Comparison of ENCODE assay signal across 1 cellular context in the genomic region with DNA sequence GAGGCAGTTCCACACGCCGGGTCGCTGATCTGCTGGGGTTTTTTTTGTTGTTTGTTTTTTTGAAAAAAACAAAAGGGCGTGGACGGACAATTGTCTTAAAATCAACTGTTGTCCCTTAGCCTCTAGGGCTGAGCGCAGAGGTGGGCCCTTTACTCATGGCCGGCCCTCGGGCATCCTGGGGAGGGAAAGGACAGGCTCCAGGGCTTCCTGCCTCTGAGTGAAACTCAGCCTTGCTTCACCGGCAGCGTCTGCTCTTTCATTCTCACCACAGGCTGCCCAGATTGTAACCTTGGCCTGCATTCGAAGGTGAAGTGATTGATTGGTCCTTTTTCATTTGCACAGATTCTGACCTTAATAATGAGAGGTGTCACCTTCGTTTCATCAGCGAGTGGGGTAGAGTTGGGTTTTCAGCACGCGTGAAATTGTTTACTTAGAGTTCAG.
TF ChIP-seq lines count a peak whose summit lies in the region.

No MANE protein-coding gene starts in this region.

TF ChIP-seq in HepG2, 621 proteins besides CTCF, POLR2A, EP300 and RAD21 (continued from another document and continues in another):
- TF ChIP-seq, protein P1, sequence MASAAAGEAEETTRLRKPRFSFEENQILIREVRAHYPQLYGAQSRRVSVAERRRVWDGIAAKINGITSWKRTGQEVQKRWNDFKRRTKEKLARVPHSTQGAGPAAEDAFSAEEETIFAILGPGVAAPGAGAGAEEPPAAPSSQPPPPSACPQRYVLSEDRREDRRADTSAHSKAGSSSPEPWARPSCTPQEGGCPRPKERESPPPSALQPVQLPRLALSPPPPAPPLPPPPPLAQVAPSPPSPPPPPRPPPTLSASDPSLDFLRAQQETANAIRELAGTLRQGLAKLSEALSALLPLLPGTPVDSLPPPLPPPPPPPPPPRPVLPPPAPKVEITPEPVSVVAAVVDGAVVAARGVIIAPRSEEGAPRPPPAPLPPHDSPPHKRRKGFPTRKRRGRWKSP (CRISPR knock-in tag; IDR thresholded peaks at IDR 0.05): peak; percentile 16; the same call in 1 of the 2 replicates
- no peak for TF ChIP-seq ZFP90 (CRISPR knock-in tag; IDR thresholded peaks at IDR 0.05; ENCODE audit: borderline replicate concordance)
- no peak for TF ChIP-seq RBFOX2 (IDR thresholded peaks at IDR 0.05; ENCODE audit: low read depth, low read length)
- TF ChIP-seq ZNF816 (CRISPR knock-in tag; IDR thresholded peaks at IDR 0.05; ENCODE audit: borderline replicate concordance): no peak; the same call in 1 of the 2 replicates
- TF ChIP-seq RAD51 (IDR thresholded peaks at IDR 0.05; ENCODE audit: borderline replicate concordance): no peak
- TF ChIP-seq FOSL1 (CRISPR knock-in tag; IDR thresholded peaks at IDR 0.05; ENCODE audit: borderline replicate concordance): no peak
- TF ChIP-seq, protein P2, sequence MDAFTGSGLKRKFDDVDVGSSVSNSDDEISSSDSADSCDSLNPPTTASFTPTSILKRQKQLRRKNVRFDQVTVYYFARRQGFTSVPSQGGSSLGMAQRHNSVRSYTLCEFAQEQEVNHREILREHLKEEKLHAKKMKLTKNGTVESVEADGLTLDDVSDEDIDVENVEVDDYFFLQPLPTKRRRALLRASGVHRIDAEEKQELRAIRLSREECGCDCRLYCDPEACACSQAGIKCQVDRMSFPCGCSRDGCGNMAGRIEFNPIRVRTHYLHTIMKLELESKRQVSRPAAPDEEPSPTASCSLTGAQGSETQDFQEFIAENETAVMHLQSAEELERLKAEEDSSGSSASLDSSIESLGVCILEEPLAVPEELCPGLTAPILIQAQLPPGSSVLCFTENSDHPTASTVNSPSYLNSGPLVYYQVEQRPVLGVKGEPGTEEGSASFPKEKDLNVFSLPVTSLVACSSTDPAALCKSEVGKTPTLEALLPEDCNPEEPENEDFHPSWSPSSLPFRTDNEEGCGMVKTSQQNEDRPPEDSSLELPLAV (CRISPR knock-in tag; conservative IDR thresholded peaks at IDR 0.05; ENCODE audit: low read depth): no peak
- TF ChIP-seq ZNF572 (CRISPR knock-in tag; IDR thresholded peaks at IDR 0.05): peak; percentile 59; the same call in 1 of the 2 replicates
- TF ChIP-seq, protein P3, sequence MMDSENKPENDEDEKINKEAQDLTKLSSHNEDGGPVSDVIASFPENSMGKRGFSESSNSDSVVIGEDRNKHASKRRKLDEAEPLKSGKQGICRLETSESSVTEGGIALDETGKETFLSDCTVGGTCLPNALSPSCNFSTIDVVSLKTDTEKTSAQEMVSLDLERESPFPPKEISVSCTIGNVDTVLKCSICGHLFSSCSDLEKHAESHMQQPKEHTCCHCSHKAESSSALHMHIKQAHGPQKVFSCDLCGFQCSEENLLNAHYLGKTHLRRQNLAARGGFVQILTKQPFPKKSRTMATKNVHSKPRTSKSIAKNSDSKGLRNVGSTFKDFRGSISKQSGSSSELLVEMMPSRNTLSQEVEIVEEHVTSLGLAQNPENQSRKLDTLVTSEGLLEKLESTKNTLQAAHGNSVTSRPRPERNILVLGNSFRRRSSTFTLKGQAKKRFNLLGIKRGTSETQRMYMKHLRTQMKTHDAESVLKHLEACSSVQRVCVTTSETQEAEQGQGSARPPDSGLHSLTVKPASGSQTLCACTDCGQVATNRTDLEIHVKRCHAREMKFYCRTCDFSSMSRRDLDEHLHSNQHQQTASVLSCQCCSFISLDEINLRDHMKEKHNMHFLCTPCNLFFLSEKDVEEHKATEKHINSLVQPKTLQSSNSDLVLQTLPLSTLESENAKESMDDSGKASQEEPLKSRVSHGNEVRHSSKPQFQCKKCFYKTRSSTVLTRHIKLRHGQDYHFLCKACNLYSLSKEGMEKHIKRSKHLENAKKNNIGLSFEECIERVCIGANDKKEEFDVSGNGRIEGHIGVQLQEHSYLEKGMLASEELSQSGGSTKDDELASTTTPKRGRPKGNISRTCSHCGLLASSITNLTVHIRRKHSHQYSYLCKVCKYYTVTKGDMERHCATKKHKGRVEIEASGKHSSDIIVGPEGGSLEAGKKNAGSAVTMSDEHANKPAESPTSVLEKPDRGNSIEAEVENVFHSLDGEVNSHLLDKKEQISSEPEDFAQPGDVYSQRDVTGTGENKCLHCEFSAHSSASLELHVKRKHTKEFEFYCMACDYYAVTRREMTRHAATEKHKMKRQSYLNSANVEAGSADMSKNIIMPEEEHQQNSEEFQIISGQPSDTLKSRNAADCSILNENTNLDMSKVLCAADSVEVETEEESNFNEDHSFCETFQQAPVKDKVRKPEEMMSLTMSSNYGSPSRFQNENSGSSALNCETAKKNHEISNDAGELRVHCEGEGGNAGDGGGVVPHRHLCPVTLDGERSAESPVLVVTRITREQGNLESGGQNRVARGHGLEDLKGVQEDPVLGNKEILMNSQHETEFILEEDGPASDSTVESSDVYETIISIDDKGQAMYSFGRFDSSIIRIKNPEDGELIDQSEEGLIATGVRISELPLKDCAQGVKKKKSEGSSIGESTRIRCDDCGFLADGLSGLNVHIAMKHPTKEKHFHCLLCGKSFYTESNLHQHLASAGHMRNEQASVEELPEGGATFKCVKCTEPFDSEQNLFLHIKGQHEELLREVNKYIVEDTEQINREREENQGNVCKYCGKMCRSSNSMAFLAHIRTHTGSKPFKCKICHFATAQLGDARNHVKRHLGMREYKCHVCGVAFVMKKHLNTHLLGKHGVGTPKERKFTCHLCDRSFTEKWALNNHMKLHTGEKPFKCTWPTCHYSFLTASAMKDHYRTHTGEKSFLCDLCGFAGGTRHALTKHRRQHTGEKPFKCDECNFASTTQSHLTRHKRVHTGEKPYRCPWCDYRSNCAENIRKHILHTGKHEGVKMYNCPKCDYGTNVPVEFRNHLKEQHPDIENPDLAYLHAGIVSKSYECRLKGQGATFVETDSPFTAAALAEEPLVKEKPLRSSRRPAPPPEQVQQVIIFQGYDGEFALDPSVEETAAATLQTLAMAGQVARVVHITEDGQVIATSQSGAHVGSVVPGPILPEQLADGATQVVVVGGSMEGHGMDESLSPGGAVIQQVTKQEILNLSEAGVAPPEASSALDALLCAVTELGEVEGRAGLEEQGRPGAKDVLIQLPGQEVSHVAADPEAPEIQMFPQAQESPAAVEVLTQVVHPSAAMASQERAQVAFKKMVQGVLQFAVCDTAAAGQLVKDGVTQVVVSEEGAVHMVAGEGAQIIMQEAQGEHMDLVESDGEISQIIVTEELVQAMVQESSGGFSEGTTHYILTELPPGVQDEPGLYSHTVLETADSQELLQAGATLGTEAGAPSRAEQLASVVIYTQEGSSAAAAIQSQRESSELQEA (CRISPR knock-in tag; IDR thresholded peaks at IDR 0.05; ENCODE audit: not compliant biosample characterization): no peak
- TF ChIP-seq NR2F1 (CRISPR knock-in tag; IDR thresholded peaks at IDR 0.05): 0 out of 4 replicates have a peak, but pooled peaks of 1 of the 2 experiments have one; percentile 25
- no peak for TF ChIP-seq GPN1 (CRISPR knock-in tag; IDR thresholded peaks at IDR 0.05; ENCODE audit: borderline replicate concordance)
- TF ChIP-seq, protein P4, sequence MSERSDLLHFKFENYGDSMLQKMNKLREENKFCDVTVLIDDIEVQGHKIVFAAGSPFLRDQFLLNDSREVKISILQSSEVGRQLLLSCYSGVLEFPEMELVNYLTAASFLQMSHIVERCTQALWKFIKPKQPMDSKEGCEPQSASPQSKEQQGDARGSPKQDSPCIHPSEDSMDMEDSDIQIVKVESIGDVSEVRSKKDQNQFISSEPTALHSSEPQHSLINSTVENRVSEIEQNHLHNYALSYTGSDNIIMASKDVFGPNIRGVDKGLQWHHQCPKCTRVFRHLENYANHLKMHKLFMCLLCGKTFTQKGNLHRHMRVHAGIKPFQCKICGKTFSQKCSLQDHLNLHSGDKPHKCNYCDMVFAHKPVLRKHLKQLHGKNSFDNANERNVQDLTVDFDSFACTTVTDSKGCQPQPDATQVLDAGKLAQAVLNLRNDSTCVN (CRISPR knock-in tag; IDR thresholded peaks at IDR 0.05; ENCODE audit: borderline replicate concordance): 0 out of 2 replicates have a peak, but pooled peaks have one; percentile 40
- no peak for TF ChIP-seq ZNF383 (CRISPR knock-in tag; IDR thresholded peaks at IDR 0.05; ENCODE audit: borderline replicate concordance)
- no peak for TF ChIP-seq SRSF4 (IDR thresholded peaks at IDR 0.05; ENCODE audit: low read depth, low read length, poor library complexity, severe bottlenecking)
- no peak for TF ChIP-seq U2AF1 (optimal IDR thresholded peaks at IDR 0.05; ENCODE audit: low read depth, low read length)
- TF ChIP-seq ZNF660 (CRISPR knock-in tag; IDR thresholded peaks at IDR 0.05; ENCODE audit: borderline replicate concordance, low read depth): no peak
- no peak for TF ChIP-seq NFE2L1 (CRISPR knock-in tag; IDR thresholded peaks at IDR 0.05; ENCODE audit: borderline replicate concordance)
- TF ChIP-seq CBX5 (CRISPR knock-in tag; IDR thresholded peaks at IDR 0.05; ENCODE audit: borderline replicate concordance): 0 out of 2 replicates have a peak, but pooled peaks have one; percentile 73
- no peak for TF ChIP-seq SRSF9 (IDR thresholded peaks at IDR 0.05; ENCODE audit: borderline replicate concordance, insufficient read depth, low read depth, low read length, poor library complexity, severe bottlenecking)
- TF ChIP-seq PAWR (CRISPR knock-in tag; IDR thresholded peaks at IDR 0.05; ENCODE audit: borderline replicate concordance): no peak
- TF ChIP-seq SMARCC2 (IDR thresholded peaks at IDR 0.05): no peak
- TF ChIP-seq ZNF431 (CRISPR knock-in tag; IDR thresholded peaks at IDR 0.05; ENCODE audit: borderline replicate concordance, low read depth): no peak
- peak; percentile 51; the same call in 1 of the 2 replicates for TF ChIP-seq CEBPB (IDR thresholded peaks at IDR 0.05; ENCODE audit: borderline replicate concordance, low read depth, low read length)
- TF ChIP-seq ZNF619 (CRISPR knock-in tag; IDR thresholded peaks at IDR 0.05): peak; percentile 64; the same call in 1 of the 2 replicates
- TF ChIP-seq ETV6 (CRISPR knock-in tag; conservative IDR thresholded peaks at IDR 0.05): no peak
- TF ChIP-seq, protein P5, sequence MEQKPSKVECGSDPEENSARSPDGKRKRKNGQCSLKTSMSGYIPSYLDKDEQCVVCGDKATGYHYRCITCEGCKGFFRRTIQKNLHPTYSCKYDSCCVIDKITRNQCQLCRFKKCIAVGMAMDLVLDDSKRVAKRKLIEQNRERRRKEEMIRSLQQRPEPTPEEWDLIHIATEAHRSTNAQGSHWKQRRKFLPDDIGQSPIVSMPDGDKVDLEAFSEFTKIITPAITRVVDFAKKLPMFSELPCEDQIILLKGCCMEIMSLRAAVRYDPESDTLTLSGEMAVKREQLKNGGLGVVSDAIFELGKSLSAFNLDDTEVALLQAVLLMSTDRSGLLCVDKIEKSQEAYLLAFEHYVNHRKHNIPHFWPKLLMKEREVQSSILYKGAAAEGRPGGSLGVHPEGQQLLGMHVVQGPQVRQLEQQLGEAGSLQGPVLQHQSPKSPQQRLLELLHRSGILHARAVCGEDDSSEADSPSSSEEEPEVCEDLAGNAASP (CRISPR knock-in tag; IDR thresholded peaks at IDR 0.05; ENCODE audit: borderline replicate concordance): no peak
- no peak for TF ChIP-seq ZNF703 (CRISPR knock-in tag; IDR thresholded peaks at IDR 0.05; ENCODE audit: borderline replicate concordance)
- TF ChIP-seq, protein P6, sequence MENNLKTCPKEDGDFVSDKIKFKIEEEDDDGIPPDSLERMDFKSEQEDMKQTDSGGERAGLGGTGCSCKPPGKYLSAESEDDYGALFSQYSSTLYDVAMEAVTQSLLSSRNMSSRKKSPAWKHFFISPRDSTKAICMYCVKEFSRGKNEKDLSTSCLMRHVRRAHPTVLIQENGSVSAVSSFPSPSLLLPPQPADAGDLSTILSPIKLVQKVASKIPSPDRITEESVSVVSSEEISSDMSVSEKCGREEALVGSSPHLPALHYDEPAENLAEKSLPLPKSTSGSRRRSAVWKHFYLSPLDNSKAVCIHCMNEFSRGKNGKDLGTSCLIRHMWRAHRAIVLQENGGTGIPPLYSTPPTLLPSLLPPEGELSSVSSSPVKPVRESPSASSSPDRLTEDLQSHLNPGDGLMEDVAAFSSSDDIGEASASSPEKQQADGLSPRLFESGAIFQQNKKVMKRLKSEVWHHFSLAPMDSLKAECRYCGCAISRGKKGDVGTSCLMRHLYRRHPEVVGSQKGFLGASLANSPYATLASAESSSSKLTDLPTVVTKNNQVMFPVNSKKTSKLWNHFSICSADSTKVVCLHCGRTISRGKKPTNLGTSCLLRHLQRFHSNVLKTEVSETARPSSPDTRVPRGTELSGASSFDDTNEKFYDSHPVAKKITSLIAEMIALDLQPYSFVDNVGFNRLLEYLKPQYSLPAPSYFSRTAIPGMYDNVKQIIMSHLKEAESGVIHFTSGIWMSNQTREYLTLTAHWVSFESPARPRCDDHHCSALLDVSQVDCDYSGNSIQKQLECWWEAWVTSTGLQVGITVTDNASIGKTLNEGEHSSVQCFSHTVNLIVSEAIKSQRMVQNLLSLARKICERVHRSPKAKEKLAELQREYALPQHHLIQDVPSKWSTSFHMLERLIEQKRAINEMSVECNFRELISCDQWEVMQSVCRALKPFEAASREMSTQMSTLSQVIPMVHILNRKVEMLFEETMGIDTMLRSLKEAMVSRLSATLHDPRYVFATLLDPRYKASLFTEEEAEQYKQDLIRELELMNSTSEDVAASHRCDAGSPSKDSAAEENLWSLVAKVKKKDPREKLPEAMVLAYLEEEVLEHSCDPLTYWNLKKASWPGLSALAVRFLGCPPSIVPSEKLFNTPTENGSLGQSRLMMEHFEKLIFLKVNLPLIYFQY (CRISPR knock-in tag; IDR thresholded peaks at IDR 0.05; ENCODE audit: borderline replicate concordance): no peak
- TF ChIP-seq PCBP1 (IDR thresholded peaks at IDR 0.05; ENCODE audit: borderline replicate concordance, low read depth, low read length): 0 out of 2 replicates have a peak, but pooled peaks have one; percentile 3
- TF ChIP-seq, protein P7, sequence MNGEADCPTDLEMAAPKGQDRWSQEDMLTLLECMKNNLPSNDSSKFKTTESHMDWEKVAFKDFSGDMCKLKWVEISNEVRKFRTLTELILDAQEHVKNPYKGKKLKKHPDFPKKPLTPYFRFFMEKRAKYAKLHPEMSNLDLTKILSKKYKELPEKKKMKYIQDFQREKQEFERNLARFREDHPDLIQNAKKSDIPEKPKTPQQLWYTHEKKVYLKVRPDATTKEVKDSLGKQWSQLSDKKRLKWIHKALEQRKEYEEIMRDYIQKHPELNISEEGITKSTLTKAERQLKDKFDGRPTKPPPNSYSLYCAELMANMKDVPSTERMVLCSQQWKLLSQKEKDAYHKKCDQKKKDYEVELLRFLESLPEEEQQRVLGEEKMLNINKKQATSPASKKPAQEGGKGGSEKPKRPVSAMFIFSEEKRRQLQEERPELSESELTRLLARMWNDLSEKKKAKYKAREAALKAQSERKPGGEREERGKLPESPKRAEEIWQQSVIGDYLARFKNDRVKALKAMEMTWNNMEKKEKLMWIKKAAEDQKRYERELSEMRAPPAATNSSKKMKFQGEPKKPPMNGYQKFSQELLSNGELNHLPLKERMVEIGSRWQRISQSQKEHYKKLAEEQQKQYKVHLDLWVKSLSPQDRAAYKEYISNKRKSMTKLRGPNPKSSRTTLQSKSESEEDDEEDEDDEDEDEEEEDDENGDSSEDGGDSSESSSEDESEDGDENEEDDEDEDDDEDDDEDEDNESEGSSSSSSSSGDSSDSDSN (CRISPR knock-in tag; IDR thresholded peaks at IDR 0.05): no peak
- no peak for TF ChIP-seq ZNF17 (CRISPR knock-in tag; IDR thresholded peaks at IDR 0.05)
- TF ChIP-seq, protein P8, sequence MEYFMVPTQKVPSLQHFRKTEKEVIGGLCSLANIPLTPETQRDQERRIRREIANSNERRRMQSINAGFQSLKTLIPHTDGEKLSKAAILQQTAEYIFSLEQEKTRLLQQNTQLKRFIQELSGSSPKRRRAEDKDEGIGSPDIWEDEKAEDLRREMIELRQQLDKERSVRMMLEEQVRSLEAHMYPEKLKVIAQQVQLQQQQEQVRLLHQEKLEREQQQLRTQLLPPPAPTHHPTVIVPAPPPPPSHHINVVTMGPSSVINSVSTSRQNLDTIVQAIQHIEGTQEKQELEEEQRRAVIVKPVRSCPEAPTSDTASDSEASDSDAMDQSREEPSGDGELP (IDR thresholded peaks at IDR 0.05; ENCODE audit: borderline replicate concordance, low read depth): no peak
- TF ChIP-seq, protein P9, sequence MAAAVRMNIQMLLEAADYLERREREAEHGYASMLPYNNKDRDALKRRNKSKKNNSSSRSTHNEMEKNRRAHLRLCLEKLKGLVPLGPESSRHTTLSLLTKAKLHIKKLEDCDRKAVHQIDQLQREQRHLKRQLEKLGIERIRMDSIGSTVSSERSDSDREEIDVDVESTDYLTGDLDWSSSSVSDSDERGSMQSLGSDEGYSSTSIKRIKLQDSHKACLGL (CRISPR knock-in tag; IDR thresholded peaks at IDR 0.05): no peak
